ENCODE assay signal across 8 cellular contexts in the genomic region with DNA sequence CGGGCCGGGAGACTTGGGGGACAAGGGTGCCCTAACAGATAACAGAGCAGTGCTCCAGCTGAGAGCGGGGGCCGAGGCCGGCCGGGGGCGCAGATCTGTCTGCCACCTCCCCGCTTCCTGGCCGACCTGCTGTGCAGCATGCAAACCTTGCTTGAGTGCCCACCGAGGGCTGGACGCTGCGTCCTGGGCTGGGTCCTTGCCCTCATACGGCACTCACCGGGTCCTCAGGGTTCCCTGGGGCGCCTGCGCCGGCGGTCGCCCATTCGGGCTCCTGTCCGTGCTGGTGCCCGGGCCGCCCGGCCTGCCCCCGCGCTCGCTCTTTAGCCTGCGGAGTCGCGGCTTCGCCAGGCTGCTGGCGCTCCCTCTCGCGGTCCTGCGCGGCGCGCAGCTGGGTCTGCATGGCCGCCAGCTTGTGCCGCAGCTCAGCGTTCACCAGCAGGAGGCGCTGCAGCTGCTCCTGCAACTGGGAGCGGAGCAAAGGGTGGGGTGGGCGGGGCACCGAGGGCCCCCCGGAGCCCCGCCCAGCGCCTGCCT. TPM values are rescaled to one million over a fixed set of nuclear protein-coding genes. Genes with fewer than 3 reads are reported as not detected.
DNase-seq lines count a peak whose midpoint lies in the region; ATAC-seq and TF ChIP-seq lines count a peak whose summit lies in the region.

No MANE protein-coding gene starts in this region.

- intact Hi-C loops in CD4-positive, alpha-beta T cell (cut with DNase I, micrococcal nuclease): loop anchor here (1.0 to 5.0 kb wide), 4 partner anchors 20 to 379 kb away; partner anchors contain the start of genes PRPF8 (in 1 of the 2), RTN4RL1 (in 1 of the 2) and SLC43A2 (in 1 of the 2)

- H3K36me3 Mint-ChIP-seq in CD4-positive, alpha-beta T cell (ENCODE audit: low read depth): peaks cover 34% of the 10 kb centered on the region
- H3K36me3 Mint-ChIP-seq in natural killer cell treated with Interleukin-12 subunit alpha and Interleukin-12 subunit beta and Interleukin-15 and Interleukin-18, amount 100 ng/mL, for 72 hours: peaks cover 8% of the 10 kb centered on the region

- H3K27me3 Mint-ChIP-seq in CD4-positive, alpha-beta T cell: no peaks in the 10 kb centered on the region
- no peaks in the 10 kb centered on the region for H3K27me3 Mint-ChIP-seq in natural killer cell treated with Interleukin-12 subunit alpha and Interleukin-12 subunit beta and Interleukin-15 and Interleukin-18, amount 100 ng/mL, for 72 hours

- POLR2A ChIA-PET in CD4-positive, alpha-beta T cell (lab: Charles Lee): interaction anchor here (0.6 to 3.9 kb wide), 13 partner anchors 13 to 284 kb away, joined by 3 to 44 read pairs (median 6); partner anchors contain the start of genes INPP5K, PITPNA, PRPF8 and RPA1

- no peaks in the 10 kb centered on the region for H3K9me3 Mint-ChIP-seq in CD4-positive, alpha-beta T cell
- no peaks in the 10 kb centered on the region for H3K9me3 Mint-ChIP-seq in natural killer cell treated with Interleukin-12 subunit alpha and Interleukin-12 subunit beta and Interleukin-15 and Interleukin-18, amount 100 ng/mL, for 72 hours

- peaks cover 20% of the 10 kb centered on the region for H3K36me3 ChIP-seq in fibroblast of lung (ENCODE audit: control insufficient read depth, insufficient read depth, low read length)

- no peaks in the 10 kb centered on the region for H3K27me3 ChIP-seq in CD4-positive, alpha-beta T cell (ENCODE audit: control insufficient read depth, insufficient read depth, low read length)
- no peaks in the 10 kb centered on the region for H3K27me3 ChIP-seq in fibroblast of lung (ENCODE audit: control insufficient read depth, insufficient read depth, low read length)

- H3K4me3 ChIP-seq in fibroblast of lung (replicated peaks in 1 of 4; ENCODE audit: control extremely low read depth in 1 of 4, insufficient read depth in 1 of 4, low read depth in 3 of 4, low read length in 4 of 4): peak overlapping the region; percentile 35 to 62 (median 48)

- no peaks in the 10 kb centered on the region for H4K20me1 ChIP-seq in fibroblast of lung (ENCODE audit: control insufficient read depth, extremely low read depth, insufficient read depth, low read length)

- H3K4me3 Mint-ChIP-seq in CD4-positive, alpha-beta T cell: peak overlapping the region; percentile 79
- peak overlapping the region; percentile 54 for H3K4me3 Mint-ChIP-seq in natural killer cell treated with Interleukin-12 subunit alpha and Interleukin-12 subunit beta and Interleukin-15 and Interleukin-18, amount 100 ng/mL, for 72 hours

- peak; percentile 78 for ATAC-seq in CD4-positive, alpha-beta T cell (ENCODE audit: poor library complexity)
- ATAC-seq in GM19351 (IDR thresholded peaks at IDR 0.05; ENCODE audit: unreplicated experiment) (peak; percentile 60), HG03565 (IDR thresholded peaks at IDR 0.05; ENCODE audit: unreplicated experiment) (peak; percentile 49)
- ATAC-seq in natural killer cell treated with Interleukin-12 subunit alpha and Interleukin-12 subunit beta and Interleukin-15 and Interleukin-18, amount 100 ng/mL, for 72 hours: peak; percentile 88 to 90

- H3K4me1 Mint-ChIP-seq in CD4-positive, alpha-beta T cell (ENCODE audit: low read depth): peaks cover 21% of the 10 kb centered on the region
- peaks cover 8 to 25% of the 10 kb centered on the region in 2 donors for H3K4me1 Mint-ChIP-seq in natural killer cell treated with Interleukin-12 subunit alpha and Interleukin-12 subunit beta and Interleukin-15 and Interleukin-18, amount 100 ng/mL, for 72 hours (ENCODE audit: low read depth in 2 of 2)

- peaks cover 25% of the 10 kb centered on the region for H3K4me1 ChIP-seq in fibroblast of lung (ENCODE audit: control insufficient read depth, extremely low read depth, insufficient read depth, low read length)

- peak; percentile 75 for TF ChIP-seq CTCF in CD4-positive, alpha-beta T cell (IDR thresholded peaks at IDR 0.05)
- peak; percentile 69 to 70 for TF ChIP-seq CTCF in fibroblast of lung (conservative IDR thresholded peaks at IDR 0.05 in 1 of 2, IDR thresholded peaks at IDR 0.05 in 1 of 2; ENCODE audit: low read depth in 1 of 2, low read length in 2 of 2)

- H3K79me2 ChIP-seq in fibroblast of lung (ENCODE audit: control insufficient read depth, insufficient read depth, low read length): no peaks in the 10 kb centered on the region

- peak overlapping the region; percentile 95 for H3K4me2 ChIP-seq in fibroblast of lung (ENCODE audit: extremely low read depth, insufficient read depth, low read length)

- H2AFZ ChIP-seq in fibroblast of lung (ENCODE audit: low read length): peak overlapping the region; percentile 69

- H3K27ac Mint-ChIP-seq in CD4-positive, alpha-beta T cell: peak overlapping the region; percentile 33
- no peak overlapping the region for H3K27ac Mint-ChIP-seq in natural killer cell treated with Interleukin-12 subunit alpha and Interleukin-12 subunit beta and Interleukin-15 and Interleukin-18, amount 100 ng/mL, for 72 hours

- CTCF ChIA-PET in CD4-positive, alpha-beta T cell (lab: Charles Lee): interaction anchor here (0.5 to 2.9 kb wide), 22 partner anchors 9 to 610 kb away, joined by 3 to 12 read pairs (median 6); partner anchors contain the start of genes PITPNA, PRPF8, RPA1 and RTN4RL1

- DNase-seq in CD4-positive, alpha-beta T cell: peak; percentile 89 to 96 (median 95)
- DNase-seq in OCI-M2 (lab: John Stamatoyannopoulos, UW; ENCODE audit: unreplicated experiment) (peak; percentile 13), activated T-helper 1 cell treated with Interleukin-2 at 50 U/mL for 16 hours (ENCODE audit: low read depth) (peak; percentile 94), fibroblast of lung (ENCODE audit: low read depth in 2 of 2) (peak; percentile 87 to 95)
- peak; percentile 96 for DNase-seq in natural killer cell treated with Interleukin-12 subunit alpha and Interleukin-12 subunit beta and Interleukin-15 and Interleukin-18, amount 100 ng/mL, for 72 hours (ENCODE audit: low spot score)
- peak in 5 of 6 experiments; percentile 81 to 95 (median 93) for DNase-seq in stimulated activated naive CD4-positive, alpha-beta T cell (lab: John Stamatoyannopoulos, UW)

- H3K27ac ChIP-seq in CD4-positive, alpha-beta T cell (ENCODE audit: low read depth, low read length): peak overlapping the region; percentile 26
- H3K27ac ChIP-seq in fibroblast of lung (ENCODE audit: insufficient read depth, low read length): peak overlapping the region; percentile 28

- H3K9ac ChIP-seq in fibroblast of lung (ENCODE audit: insufficient read depth, low read length): peak overlapping the region; percentile 61

- no peaks in the 10 kb centered on the region for H3K9me3 ChIP-seq in CD4-positive, alpha-beta T cell (ENCODE audit: control insufficient read depth, low read length)
- H3K9me3 ChIP-seq in fibroblast of lung (ENCODE audit: control insufficient read depth, insufficient read depth, low read depth, low read length): no peaks in the 10 kb centered on the region

RNA-seq across cellular contexts. Expression of gene RILP, which starts 1.0 kb away (rescaled TPM):
- total RNA-seq in CD4-positive, alpha-beta T cell: 1 to 10 TPM; 1.3 to 1.5 TPM
- 11.0 and 12.4 TPM in 2 replicates for total RNA-seq in fibroblast of lung
- 6.5 and 7.4 TPM in 2 replicates for polyA plus RNA-seq in fibroblast of lung
- 10.9 and 11.5 TPM in 2 replicates for polyA plus RNA-seq in fibroblast of lung (2012)
- polyA minus RNA-seq in fibroblast of lung (ENCODE audit: low replicate concordance): 6.0 TPM in 2 replicates
- 1 to 10 TPM; 1.2 to 3.1 TPM for total RNA-seq in natural killer cell treated with Interleukin-12 subunit alpha and Interleukin-12 subunit beta and Interleukin-15 and Interleukin-18, amount 100 ng/mL, for 72 hours

RNA-seq across cellular contexts. Expression of gene SCARF1, which starts 3.1 kb away (rescaled TPM):
- total RNA-seq in CD4-positive, alpha-beta T cell: under 1 TPM; 0.41 to 0.45 TPM
- 0.77 and 0.99 TPM in 2 replicates for total RNA-seq in fibroblast of lung
- 0.09 and 2.4 TPM in 2 replicates for polyA plus RNA-seq in fibroblast of lung
- 0.15 and 3.5 TPM in 2 replicates for polyA plus RNA-seq in fibroblast of lung (2012)
- polyA minus RNA-seq in fibroblast of lung (ENCODE audit: low replicate concordance): 3.6 TPM in 1 of 2 replicates, not detected in the other
- 1 to 10 TPM; 3.6 to 4.1 TPM for total RNA-seq in natural killer cell treated with Interleukin-12 subunit alpha and Interleukin-12 subunit beta and Interleukin-15 and Interleukin-18, amount 100 ng/mL, for 72 hours

RNA-seq across cellular contexts. Expression of gene SLC43A2, which starts 20.0 kb away (rescaled TPM):
- total RNA-seq in CD4-positive, alpha-beta T cell: 10 to 100 TPM in 1 of 2 experiments, 1 to 10 TPM in 1; 9.0 to 10.2 TPM
- total RNA-seq in fibroblast of lung: 2.3 and 8.4 TPM in 2 replicates
- 7.4 and 13.7 TPM in 2 replicates for polyA plus RNA-seq in fibroblast of lung
- polyA plus RNA-seq in fibroblast of lung (2012): 10.7 and 13.5 TPM in 2 replicates
- 24.2 and 38.1 TPM in 2 replicates for polyA minus RNA-seq in fibroblast of lung (ENCODE audit: low replicate concordance)
- 1 to 10 TPM; 4.9 to 5.0 TPM for total RNA-seq in natural killer cell treated with Interleukin-12 subunit alpha and Interleukin-12 subunit beta and Interleukin-15 and Interleukin-18, amount 100 ng/mL, for 72 hours

RNA-seq across cellular contexts. Expression of gene PRPF8, which starts 36.0 kb away (rescaled TPM):
- total RNA-seq in CD4-positive, alpha-beta T cell: 100 to 1,000 TPM; 550 to 572 TPM
- 74.5 and 122 TPM in 2 replicates for total RNA-seq in fibroblast of lung
- 88.9 and 140 TPM in 2 replicates for polyA plus RNA-seq in fibroblast of lung
- 132 and 182 TPM in 2 replicates for polyA plus RNA-seq in fibroblast of lung (2012)
- 607 and 770 TPM in 2 replicates for polyA minus RNA-seq in fibroblast of lung (ENCODE audit: low replicate concordance)
- 100 to 1,000 TPM; 348 to 422 TPM for total RNA-seq in natural killer cell treated with Interleukin-12 subunit alpha and Interleukin-12 subunit beta and Interleukin-15 and Interleukin-18, amount 100 ng/mL, for 72 hours

Comparison
In these comparisons a context has a peak if more than half of its experiments do, and no peak if none do; other contexts are left out.
1. Peak in every context shown above with its lines: DNase-seq, ATAC-seq, H3K4me3 ChIP-seq and H3K27ac ChIP-seq.
2. DNase-seq: peak in every context shown above with its lines; median percentile 96 in natural killer cell treated with Interleukin-12 subunit alpha and Interleukin-12 subunit beta and Interleukin-15 and Interleukin-18, amount 100 ng/mL, for 72 hours; 95 in CD4-positive, alpha-beta T cell; 94 in activated T-helper 1 cell treated with Interleukin-2 at 50 U/mL for 16 hours; 93 in stimulated activated naive CD4-positive, alpha-beta T cell; 91 in fibroblast of lung; 13 in OCI-M2.